Comparison of ENCODE assay signal across 19 cellular contexts in the genomic region with DNA sequence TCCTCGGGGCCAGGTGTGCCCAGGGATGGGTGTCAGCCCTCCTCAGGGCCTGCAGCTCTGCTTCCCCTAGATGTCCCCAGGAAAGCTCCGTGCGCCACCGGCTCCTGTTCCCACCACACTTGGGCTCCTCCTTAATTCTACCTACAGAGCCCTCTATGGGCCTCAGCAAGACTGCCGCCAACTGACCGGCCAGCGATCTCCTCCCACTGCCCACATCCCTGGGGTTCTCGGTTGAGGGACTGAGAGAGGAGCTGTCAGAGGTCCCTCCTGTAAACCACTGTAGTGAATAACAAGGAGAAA. TPM values are rescaled to one million over a fixed set of nuclear protein-coding genes. Genes with fewer than 3 reads are reported as not detected.
DNase-seq lines count a peak whose midpoint lies in the region; ATAC-seq and TF ChIP-seq lines count a peak whose summit lies in the region.
"Had no signal": no experiment of that assay in that cellular context is flagged by ENCODE, and none has a peak within 500 bp of the region (broad histone marks: within the 10 kb centered on the region; RNA-seq: fewer than 3 reads in every experiment).

No MANE protein-coding gene starts in this region.

- no peak overlapping the region for H3K23ac ChIP-seq in neuronal stem cell (ENCODE audit: low read depth, low read length, poor library complexity)

- H4K8ac ChIP-seq in neuronal stem cell (ENCODE audit: low read depth, low read length) = no peak overlapping the region

- no peak overlapping the region for H3K4me3 Mint-ChIP-seq in neural progenitor cell
- H3K4me3 Mint-ChIP-seq in activated CD4-positive, alpha-beta T cell treated with anti-CD3 and anti-CD28 coated beads, Interleukin-2, amount 10 ng/mL, durations not matched to agents 24 days and 14 days = no peak overlapping the region
- H3K4me3 Mint-ChIP-seq: HFFc6 had no signal

- intact Hi-C loops in Right ventricle myocardium inferior (cut with DNase I) = no loop called here
- intact Hi-C loops in activated CD4-positive, alpha-beta T cell treated with anti-CD3 and anti-CD28 coated beads, Interleukin-2, amount 10 ng/mL, durations not matched to agents 24 days and 14 days (cut with micrococcal nuclease) = no loop called here

- TF ChIP-seq CTCF in right atrium auricular region (IDR thresholded peaks at IDR 0.05) (no peak), neural progenitor cell (IDR thresholded peaks at IDR 0.05) (no peak), brain microvascular endothelial cell (IDR thresholded peaks at IDR 0.05; ENCODE audit: low read depth, low read length, missing control alignments) (no peak)

- H3K79me1 ChIP-seq in neuronal stem cell (ENCODE audit: low read depth, low read length) = peaks cover 2% of the 10 kb centered on the region

- in situ Hi-C loops in brain microvascular endothelial cell (cut with HindIII; ENCODE audit: low pct_ligation_motif_present, low sequenced_read_pairs) = no loop called here

- no CpG with 5 or more reads among the region's 8 CpGs for WGBS in neuronal stem cell (ENCODE audit: extremely low coverage in 2 of 2, insufficient read length in 2 of 2, insufficient replicate concordance in 1 of 2), 2 donors

- DNase-seq in H7 (peak; percentile 85), Right ventricle myocardium inferior (ENCODE audit: missing footprints) (peak; percentile 65), right atrium auricular region (ENCODE audit: low spot score) (no peak), neuronal stem cell (ENCODE audit: low spot score) (no peak), neural progenitor cell (ENCODE audit: low spot score) (no peak), brain microvascular endothelial cell (no peak), amygdala (lab: John Stamatoyannopoulos, UW) (no peak)
- no peak for DNase-seq in activated CD4-positive, alpha-beta T cell treated with anti-CD3 and anti-CD28 coated beads, Interleukin-2, amount 10 ng/mL, durations not matched to agents 24 days and 14 days
- DNase-seq: DMS79 treated with DMSO at 0.1 percent for 48 hours, GM23248, HFFc6, Karpas-422, MG63, NCI-H1092, NCI-H146, NCI-H2081, NCI-H510A treated with DMSO at 0.1 percent for 48 hours had no signal

- H3K4ac ChIP-seq in neuronal stem cell (ENCODE audit: low read length) = no peak overlapping the region

- no peak overlapping the region for H3K9ac ChIP-seq in neuronal stem cell (ENCODE audit: low read depth, low read length, poor library complexity)
- H3K9ac ChIP-seq in neural progenitor cell = no peak overlapping the region
- H3K9ac ChIP-seq: BLaER1 treated with 17β-estradiol and CSF1 and Interleukin-3, amounts not matched to agents 10 nM and 100 nM; GM23248 had no signal

- no peaks in the 10 kb centered on the region for H3F3A ChIP-seq in neural progenitor cell (ENCODE audit: low read depth)

- H3K27ac Mint-ChIP-seq in neural progenitor cell = no peak overlapping the region
- H3K27ac Mint-ChIP-seq in activated CD4-positive, alpha-beta T cell treated with anti-CD3 and anti-CD28 coated beads, Interleukin-2, amount 10 ng/mL, durations not matched to agents 24 days and 14 days = no peak overlapping the region
- H3K27ac Mint-ChIP-seq: HFFc6 had no signal

- H4K20me1 ChIP-seq in neural progenitor cell (ENCODE audit: low read depth) = no peaks in the 10 kb centered on the region

- H4K91ac ChIP-seq in neuronal stem cell (ENCODE audit: low read depth, low read length, poor library complexity) = no peak overlapping the region

- H3K27me3 Mint-ChIP-seq in neural progenitor cell (ENCODE audit: insufficient read depth, low read depth) = peaks cover 9% of the 10 kb centered on the region
- no peaks in the 10 kb centered on the region for H3K27me3 Mint-ChIP-seq in activated CD4-positive, alpha-beta T cell treated with anti-CD3 and anti-CD28 coated beads, Interleukin-2, amount 10 ng/mL, durations not matched to agents 24 days and 14 days

- H3K4me2 ChIP-seq in neuronal stem cell (ENCODE audit: insufficient read depth, low read length, poor library complexity, severe bottlenecking) = no peak overlapping the region
- H3K4me2 ChIP-seq in neural progenitor cell = no peak overlapping the region

- no peak overlapping the region for H3K14ac ChIP-seq in neuronal stem cell (ENCODE audit: low read length)

- H3K4me1 ChIP-seq in right atrium auricular region (peaks cover 0 to 92% of the 10 kb centered on the region in 2 donors), neuronal stem cell (ENCODE audit: control insufficient read depth in 2 of 2, insufficient read depth in 1 of 2, low read depth in 1 of 2, low read length in 2 of 2) (peaks cover 13 to 20% of the 10 kb centered on the region in 2 donors), neural progenitor cell (peaks cover 4% of the 10 kb centered on the region)

- H3K4me3 ChIP-seq in H7 (ENCODE audit: insufficient read depth, low read depth, low read length) (no peak overlapping the region), right atrium auricular region (no peak overlapping the region), neuronal stem cell (ENCODE audit: low read length in 2 of 2) (no peak overlapping the region), neural progenitor cell (no peak overlapping the region), brain microvascular endothelial cell (ENCODE audit: low read depth, low read length) (no peak overlapping the region)
- H3K4me3 ChIP-seq: BLaER1 treated with 17β-estradiol and CSF1 and Interleukin-3, amounts not matched to agents 10 nM and 100 nM; GM23248; MG63 had no signal

- no peaks in the 10 kb centered on the region for H3K79me2 ChIP-seq in neural progenitor cell (ENCODE audit: low read depth)

- H3K9me3 ChIP-seq in right atrium auricular region (no peaks in the 10 kb centered on the region), neuronal stem cell (replicated peaks in 1 of 2; ENCODE audit: control insufficient read depth in 2 of 2, insufficient read depth in 1 of 2, low read depth in 1 of 2, low read length in 2 of 2) (no peaks in the 10 kb centered on the region), neural progenitor cell (ENCODE audit: low read depth) (no peaks in the 10 kb centered on the region)
- H3K9me3 ChIP-seq: BLaER1 treated with 17β-estradiol and CSF1 and Interleukin-3, amounts not matched to agents 10 nM and 100 nM; MG63 had no signal

- H2BK120ac ChIP-seq in neuronal stem cell (ENCODE audit: low read depth, low read length) = no peak overlapping the region

- H3K4me1 Mint-ChIP-seq in neural progenitor cell = peaks cover 25% of the 10 kb centered on the region
- no peaks in the 10 kb centered on the region for H3K4me1 Mint-ChIP-seq in activated CD4-positive, alpha-beta T cell treated with anti-CD3 and anti-CD28 coated beads, Interleukin-2, amount 10 ng/mL, durations not matched to agents 24 days and 14 days

- H3K36me3 ChIP-seq in H7 (replicated peaks; ENCODE audit: control insufficient read depth, insufficient read depth, low read length) = no peaks in the 10 kb centered on the region
- no peaks in the 10 kb centered on the region for H3K36me3 ChIP-seq in right atrium auricular region
- no peaks in the 10 kb centered on the region for H3K36me3 ChIP-seq in neuronal stem cell (replicated peaks in 1 of 2; ENCODE audit: control insufficient read depth in 2 of 2, insufficient read depth in 2 of 2, low read length in 2 of 2)
- H3K36me3 ChIP-seq in neural progenitor cell = no peaks in the 10 kb centered on the region
- no peaks in the 10 kb centered on the region for H3K36me3 ChIP-seq in brain microvascular endothelial cell (replicated peaks)
- H3K36me3 ChIP-seq: BLaER1 treated with 17β-estradiol and CSF1 and Interleukin-3, amounts not matched to agents 10 nM and 100 nM; MG63 had no signal

- H2BK15ac ChIP-seq in neuronal stem cell (ENCODE audit: low read length) = no peak overlapping the region

- H2AK5ac ChIP-seq in neuronal stem cell (ENCODE audit: low read depth, low read length) = peak overlapping the region; percentile 66

- H2BK12ac ChIP-seq in neuronal stem cell (ENCODE audit: low read length) = no peak overlapping the region

- H3K27me3 ChIP-seq in H7 (ENCODE audit: control insufficient read depth, insufficient read depth, low read length) = no peaks in the 10 kb centered on the region; the same call in 1 of the 2 replicates
- H3K27me3 ChIP-seq in right atrium auricular region = no peaks in the 10 kb centered on the region
- peaks cover 0 to 40% (median 0%) of the 10 kb centered on the region in 3 experiments for H3K27me3 ChIP-seq in neuronal stem cell (ENCODE audit: control insufficient read depth in 3 of 3, insufficient read depth in 3 of 3, low read depth in 1 of 3, low read length in 3 of 3)
- H3K27me3 ChIP-seq in neural progenitor cell = no peaks in the 10 kb centered on the region
- no peaks in the 10 kb centered on the region for H3K27me3 ChIP-seq in brain microvascular endothelial cell (replicated peaks)
- H3K27me3 ChIP-seq: BLaER1 treated with 17β-estradiol and CSF1 and Interleukin-3, amounts not matched to agents 10 nM and 100 nM; MG63 had no signal

- H3K18ac ChIP-seq in neuronal stem cell (ENCODE audit: low read length) = no peak overlapping the region

- H3K27ac ChIP-seq in right atrium auricular region = peak overlapping the region; percentile 91 to 98
- H3K27ac ChIP-seq in neuronal stem cell (replicated peaks; ENCODE audit: low read length) = no peak overlapping the region
- H3K27ac ChIP-seq in neural progenitor cell = no peak overlapping the region
- H3K27ac ChIP-seq in brain microvascular endothelial cell = no peak overlapping the region
- H3K27ac ChIP-seq: BLaER1 treated with 17β-estradiol and CSF1 and Interleukin-3, amounts not matched to agents 10 nM and 100 nM; GM23248 had no signal

- no peak overlapping the region for H2AFZ ChIP-seq in neuronal stem cell (ENCODE audit: low read length)
- no peak overlapping the region for H2AFZ ChIP-seq in neural progenitor cell (replicated peaks)
- H2AFZ ChIP-seq: GM23248 had no signal

- no peaks in the 10 kb centered on the region for H3K36me3 Mint-ChIP-seq in neural progenitor cell
- H3K36me3 Mint-ChIP-seq in activated CD4-positive, alpha-beta T cell treated with anti-CD3 and anti-CD28 coated beads, Interleukin-2, amount 10 ng/mL, durations not matched to agents 24 days and 14 days (ENCODE audit: low read depth) = no peaks in the 10 kb centered on the region

- H2BK5ac ChIP-seq in neuronal stem cell (ENCODE audit: low read length) = no peak overlapping the region

- no peaks in the 10 kb centered on the region for H3K9me3 Mint-ChIP-seq in neural progenitor cell
- H3K9me3 Mint-ChIP-seq in activated CD4-positive, alpha-beta T cell treated with anti-CD3 and anti-CD28 coated beads, Interleukin-2, amount 10 ng/mL, durations not matched to agents 24 days and 14 days = no peaks in the 10 kb centered on the region
- H3K9me3 Mint-ChIP-seq: HFFc6 had no signal

- ATAC-seq in Right ventricle myocardium inferior = no peak
- ATAC-seq: Panc1 had no signal

RNA-seq across cellular contexts. Expression of gene LDB3, which starts 5.3 kb away (rescaled TPM):
- 0.03 and 0.30 TPM in 2 replicates for total RNA-seq in H7 (2014; rRNA removed; shearing (Covaris generic))
- total RNA-seq in Right ventricle myocardium inferior (1,478 TPM), right atrium auricular region (100 to 1,000 TPM; 448 to 908 TPM), neural progenitor cell (ENCODE audit: low replicate concordance) (0.03 TPM in 1 of 2 replicates, not detected in the other)
- 0.08 TPM for polyA plus RNA-seq in neuronal stem cell (2013, experiment 1 of 2)
- polyA plus RNA-seq in neuronal stem cell (2013, experiment 2 of 2) = 0.11 TPM
- total RNA-seq in activated CD4-positive, alpha-beta T cell treated with anti-CD3 and anti-CD28 coated beads, Interleukin-2, amount 10 ng/mL, durations not matched to agents 24 days and 14 days = 0.07 TPM in 1 of 2 replicates, not detected in the other

RNA-seq across cellular contexts. Expression of gene OPN4, which starts 8.6 kb away (rescaled TPM):
- not detected in 2 replicates for total RNA-seq in H7 (2014; rRNA removed; shearing (Covaris generic))
- 0.41 TPM for total RNA-seq in Right ventricle myocardium inferior
- total RNA-seq in right atrium auricular region = under 1 TPM; 0.19 to 0.31 TPM
- polyA plus RNA-seq in neuronal stem cell (2013, experiment 1 of 2) = not detected
- not detected for polyA plus RNA-seq in neuronal stem cell (2013, experiment 2 of 2)
- not detected in 2 replicates for total RNA-seq in neural progenitor cell (ENCODE audit: low replicate concordance)
- total RNA-seq in activated CD4-positive, alpha-beta T cell treated with anti-CD3 and anti-CD28 coated beads, Interleukin-2, amount 10 ng/mL, durations not matched to agents 24 days and 14 days = not detected in 2 replicates
- total RNA-seq: GM23248, HFFc6 had no signal
- polyA plus RNA-seq: GM23248 had no signal

Comparison
In these comparisons a context has a peak if more than half of its experiments do, and no peak if none do; other contexts are left out.
1. DNase-seq: peak in H7 (single experiment) and Right ventricle myocardium inferior (single experiment); none in right atrium auricular region (single experiment), neuronal stem cell (single experiment), neural progenitor cell (single experiment), brain microvascular endothelial cell (single experiment), activated CD4-positive, alpha-beta T cell treated with anti-CD3 and anti-CD28 coated beads, Interleukin-2, amount 10 ng/mL, durations not matched to agents 24 days and 14 days (single experiment) and amygdala (0 of 56).
2. H3K27ac ChIP-seq: peak in right atrium auricular region (2 of 2); none in neuronal stem cell (single experiment), neural progenitor cell (single experiment) and brain microvascular endothelial cell (single experiment).
3. RNA of gene LDB3, which starts 5.3 kb away (total RNA-seq): 1,478 TPM in Right ventricle myocardium inferior (single experiment) and 448 to 908 TPM in right atrium auricular region; 0.03 to 0.30 TPM in H7, 0.07 TPM in activated CD4-positive, alpha-beta T cell treated with anti-CD3 and anti-CD28 coated beads, Interleukin-2, amount 10 ng/mL, durations not matched to agents 24 days and 14 days and 0.03 TPM in neural progenitor cell; every median in the first group is over 100 times any median in the second.